ENCODE assay signal across 6 cellular contexts in genomic region chrY:18753133-18753815, GRCh38. TPM values are rescaled to one million over a fixed set of nuclear protein-coding genes. Genes with fewer than 3 reads are reported as not detected.
"Had no signal": no experiment of that assay in that cellular context is flagged by ENCODE, and none has a peak within 500 bp of the region (broad histone marks: within the 10 kb centered on the region; RNA-seq: fewer than 3 reads in every experiment).

No MANE protein-coding gene starts in this region.

RNA-seq across cellular contexts. Expression of gene HSFY2, which starts 20.3 kb away (rescaled TPM):
- total RNA-seq: GM23248, GM23338, H4, H7, H9, HFFc6 had no signal
- polyA plus RNA-seq: GM23248, GM23338 had no signal
